ENCODE assay signal across 18 cellular contexts in genomic region chr12:27696864-27697564, GRCh38. TPM values are rescaled to one million over a fixed set of nuclear protein-coding genes. Genes with fewer than 3 reads are reported as not detected.
DNase-seq lines count a peak whose midpoint lies in the region; ATAC-seq and TF ChIP-seq lines count a peak whose summit lies in the region.
"Had no signal": no experiment of that assay in that cellular context is flagged by ENCODE, and none has a peak within 500 bp of the region (broad histone marks: within the 10 kb centered on the region; RNA-seq: fewer than 3 reads in every experiment).

No MANE protein-coding gene starts in this region.

- H3K79me2 ChIP-seq in SK-N-SH (ENCODE audit: insufficient read depth), result no peaks in the 10 kb centered on the region
- H3K79me2 ChIP-seq in hepatocyte, result no peaks in the 10 kb centered on the region

- TF ChIP-seq POLR2A in transverse colon (IDR thresholded peaks at IDR 0.05) (no peak), testis (IDR thresholded peaks at IDR 0.05) (no peak)

- no peak overlapping the region for H2AFZ ChIP-seq in SK-N-SH (ENCODE audit: low read depth)
- no peak overlapping the region for H2AFZ ChIP-seq in hepatocyte
- H2AFZ ChIP-seq: GM23248 had no signal

- H3K4me3 ChIP-seq in SK-N-SH (ENCODE audit: low read depth in 2 of 2, low read length in 1 of 2), result no peak overlapping the region
- H3K4me3 ChIP-seq in hepatocyte, result no peak overlapping the region
- peak overlapping the region; percentile 52 to 63 for H3K4me3 ChIP-seq in mucosa of rectum (ENCODE audit: low read length in 2 of 2)
- H3K4me3 ChIP-seq in transverse colon, result peak overlapping the region in 3 of 4 donors; percentile 18 to 41 (median 21)
- no peak overlapping the region for H3K4me3 ChIP-seq in testis
- H3K4me3 ChIP-seq: BLaER1 treated with 17β-estradiol and CSF1 and Interleukin-3, amounts not matched to agents 10 nM and 100 nM; GM23248; HAP-1; K562 had no signal

- DNase-seq in SK-N-SH (peak; percentile 14), hepatocyte (ENCODE audit: low spot score) (peak; percentile 35), transverse colon (no peak), testis (no peak), anterior cingulate cortex (lab: John Stamatoyannopoulos, UW) (no peak)
- DNase-seq: CD8-positive, alpha-beta memory T cell; EL; GM23248; NCI-H1092 treated with DMSO at 0.1 percent for 48 hours; NCI-H510A; NCI-H82; OCI-M1; SHP77 had no signal

- H3K4me1 ChIP-seq in SK-N-SH (ENCODE audit: control insufficient read depth in 1 of 2, insufficient read depth in 2 of 2, low read depth in 1 of 2, low read length in 1 of 2) (peaks cover 0 to 10% of the 10 kb centered on the region in 2 experiments; a peak in 1 of 4 replicates), hepatocyte (ENCODE audit: insufficient read depth) (peaks cover 19% of the 10 kb centered on the region), mucosa of rectum (ENCODE audit: control insufficient read depth in 2 of 2, insufficient read depth in 2 of 2, low read length in 2 of 2) (peaks cover 4 to 7% of the 10 kb centered on the region in 2 donors), transverse colon (peaks cover 0 to 24% (median 4%) of the 10 kb centered on the region in 4 donors), testis (no peaks in the 10 kb centered on the region)
- H3K4me1 ChIP-seq: BLaER1 treated with 17β-estradiol and CSF1 and Interleukin-3, amounts not matched to agents 10 nM and 100 nM; HAP-1 had no signal

- no peak overlapping the region for H3K9ac ChIP-seq in SK-N-SH
- H3K9ac ChIP-seq in mucosa of rectum (ENCODE audit: low read depth in 1 of 2, low read length in 2 of 2), result peak overlapping the region in 1 of 2 donors; percentile 50
- H3K9ac ChIP-seq: BLaER1 treated with 17β-estradiol and CSF1 and Interleukin-3, amounts not matched to agents 10 nM and 100 nM; GM23248 had no signal

- no peak for ATAC-seq in HG03354 (IDR thresholded peaks at IDR 0.05; ENCODE audit: poor library complexity, severe bottlenecking, unreplicated experiment)
- ATAC-seq: K562 had no signal

- H3K9me2 ChIP-seq in SK-N-SH, result 0 out of 2 replicates have a peak, but pooled peaks cover 2% of the 10 kb centered on the region
- no peaks in the 10 kb centered on the region for H3K9me2 ChIP-seq in hepatocyte (replicated peaks; ENCODE audit: insufficient read depth)

- peak in 1 of 2 experiments; percentile 44; a peak in 1 of 4 replicates for TF ChIP-seq EP300 in SK-N-SH (IDR thresholded peaks at IDR 0.05; ENCODE audit: borderline replicate concordance in 1 of 2, low read depth in 1 of 2, low read length in 1 of 2)
- TF ChIP-seq EP300 in transverse colon (IDR thresholded peaks at IDR 0.05; ENCODE audit: low read depth), result no peak

- POLR2A ChIA-PET in SK-N-SH (lab: Yijun Ruan, JAX), result no interaction called here

- no peak for TF ChIP-seq RAD21 in SK-N-SH (IDR thresholded peaks at IDR 0.05; ENCODE audit: low read length)

- no peaks in the 10 kb centered on the region for H4K20me1 ChIP-seq in SK-N-SH (ENCODE audit: insufficient read depth)
- H4K20me1 ChIP-seq in hepatocyte (ENCODE audit: insufficient read depth, poor library complexity, severe bottlenecking), result no peaks in the 10 kb centered on the region
- H4K20me1 ChIP-seq: BLaER1 treated with 17β-estradiol and CSF1 and Interleukin-3, amounts not matched to agents 10 nM and 100 nM had no signal

- H3K4me2 ChIP-seq in SK-N-SH, result no peak overlapping the region
- H3K4me2 ChIP-seq in hepatocyte, result peak overlapping the region; percentile 28
- H3K4me2 ChIP-seq: BLaER1 treated with 17β-estradiol and CSF1 and Interleukin-3, amounts not matched to agents 10 nM and 100 nM had no signal

- intact Hi-C loops in transverse colon (cut with DNase I; ENCODE audit: low total_unique reads), result no loop called here
- intact Hi-C loops in testis (cut with DNase I; ENCODE audit: low total_unique reads), result no loop called here

- peak overlapping the region in 1 of 2 experiments; percentile 45; a peak in 2 of 4 replicates for H3K27ac ChIP-seq in SK-N-SH (ENCODE audit: low read depth in 2 of 2, low read length in 1 of 2)
- H3K27ac ChIP-seq in hepatocyte, result peak overlapping the region; percentile 49
- peak overlapping the region; percentile 29 to 57 for H3K27ac ChIP-seq in mucosa of rectum (ENCODE audit: low read depth in 2 of 2, low read length in 2 of 2)
- H3K27ac ChIP-seq in transverse colon, result peak overlapping the region; percentile 46 to 71 (median 65)
- H3K27ac ChIP-seq in testis, result no peak overlapping the region
- H3K27ac ChIP-seq: BLaER1 treated with 17β-estradiol and CSF1 and Interleukin-3, amounts not matched to agents 10 nM and 100 nM; GM23248 had no signal

- H3K9me3 ChIP-seq in SK-N-SH (no peaks in the 10 kb centered on the region), hepatocyte (ENCODE audit: low read depth) (no peaks in the 10 kb centered on the region), mucosa of rectum (ENCODE audit: control insufficient read depth in 2 of 2, low read length in 2 of 2) (no peaks in the 10 kb centered on the region), transverse colon (no peaks in the 10 kb centered on the region), testis (no peaks in the 10 kb centered on the region)
- H3K9me3 ChIP-seq: BLaER1 treated with 17β-estradiol and CSF1 and Interleukin-3, amounts not matched to agents 10 nM and 100 nM; HAP-1 had no signal

- H3K36me3 ChIP-seq in SK-N-SH (replicated peaks in 1 of 2; ENCODE audit: control insufficient read depth in 1 of 2, insufficient read depth in 2 of 2, low read length in 1 of 2) (peaks cover 33 to 64% of the 10 kb centered on the region in 2 experiments), hepatocyte (replicated peaks; ENCODE audit: insufficient read depth, low read depth) (no peaks in the 10 kb centered on the region), mucosa of rectum (ENCODE audit: control insufficient read depth in 2 of 2, insufficient read depth in 2 of 2, low read length in 2 of 2) (peaks cover 2 to 5% of the 10 kb centered on the region in 2 donors), transverse colon (peaks cover 0 to 21% (median 0%) of the 10 kb centered on the region in 4 donors), testis (ENCODE audit: low read depth, missing control alignments) (no peaks in the 10 kb centered on the region)
- H3K36me3 ChIP-seq: HAP-1 had no signal

- TF ChIP-seq CTCF in SK-N-SH (IDR thresholded peaks at IDR 0.05) (no peak), hepatocyte (IDR thresholded peaks at IDR 0.05; ENCODE audit: poor library complexity) (no peak), transverse colon (IDR thresholded peaks at IDR 0.05) (no peak), testis (IDR thresholded peaks at IDR 0.05) (no peak)

- peaks cover 39% of the 10 kb centered on the region for H3F3A ChIP-seq in SK-N-SH (replicated peaks; ENCODE audit: insufficient read depth)

- whole genome bisulfite sequencing in SK-N-SH (ENCODE audit: low lambda C conversion rate), result 76% methylated on average over 3 of the region's 3 CpGs
- WGBS in hepatocyte (ENCODE audit: low lambda C conversion rate, missing lambda C conversion rate), result 58% methylated on average over 3 of the region's 3 CpGs
- 49 to 52% methylated on average over 2 to 3 of the region's 3 CpGs for WGBS in transverse colon (ENCODE audit: low coverage in 1 of 2), 2 donors
- WGBS in testis, 2 donors, result 83% methylated on average over 3 of the region's 3 CpGs

- in situ Hi-C loops in transverse colon (cut with MboI; ENCODE audit: low pct_ligation_motif_present in 1 of 4, low pct_unique_long_range_greater_than_20kb in 1 of 4, low sequenced_read_pairs in 3 of 4), result no loop called here

- no peaks in the 10 kb centered on the region for H3K27me3 ChIP-seq in SK-N-SH (ENCODE audit: insufficient read depth)
- H3K27me3 ChIP-seq in hepatocyte, result no peaks in the 10 kb centered on the region
- H3K27me3 ChIP-seq in mucosa of rectum (ENCODE audit: control insufficient read depth in 2 of 2, insufficient read depth in 2 of 2, low read length in 2 of 2), result no peaks in the 10 kb centered on the region
- no peaks in the 10 kb centered on the region for H3K27me3 ChIP-seq in transverse colon
- H3K27me3 ChIP-seq in testis, result no peaks in the 10 kb centered on the region
- H3K27me3 ChIP-seq: BLaER1 treated with 17β-estradiol and CSF1 and Interleukin-3, amounts not matched to agents 10 nM and 100 nM had no signal

- CTCF ChIA-PET in SK-N-SH (lab: Yijun Ruan, JAX), result interaction anchor here (0.9 to 1.4 kb wide), 2 partner anchors 125 to 391 kb away, joined by 3 read pairs; no protein-coding TSS in a partner anchor

TF ChIP-seq in SK-N-SH, 30 proteins besides CTCF, POLR2A, EP300 and RAD21:
- TF ChIP-seq RCOR1 (IDR thresholded peaks at IDR 0.05; ENCODE audit: low read length), result no peak
- 0 out of 2 replicates have a peak, but pooled peaks have one; percentile 20 for TF ChIP-seq TCF12 (IDR thresholded peaks at IDR 0.05)

RNA-seq across cellular contexts. Expression of gene REP15, which starts 0.8 kb away (rescaled TPM):
- polyA plus RNA-seq in SK-N-SH (2012; rRNA removed), result 0.84 and 1.3 TPM in 2 replicates
- 0.88 and 1.1 TPM in 2 replicates for polyA plus RNA-seq in SK-N-SH (2012; cell fraction: cytosol; rRNA removed)
- polyA plus RNA-seq in SK-N-SH (2012; cell fraction: nucleus; rRNA removed), result 1.7 and 2.2 TPM in 2 replicates
- total RNA-seq in hepatocyte, result 1.6 and 4.7 TPM in 2 replicates
- 0.43 and 1.2 TPM in 2 replicates for polyA plus RNA-seq in hepatocyte
- total RNA-seq in transverse colon, result 100 to 1,000 TPM in 1 of 4 donors, 10 to 100 TPM in 2, 1 to 10 TPM in 1; 7.5 to 210 (median 45.3) TPM
- 1 to 10 TPM; 1.0 to 1.1 TPM for total RNA-seq in testis
- 0.73 TPM for polyA plus RNA-seq in testis (ENCODE audit: insufficient read depth, low read depth, low replicate concordance)
- total RNA-seq: K562 had no signal
- polyA plus RNA-seq: CD8-positive, alpha-beta memory T cell; K562 had no signal

RNA-seq across cellular contexts. Expression of gene MRPS35, which starts 13.6 kb away (rescaled TPM):
- polyA plus RNA-seq in SK-N-SH (2012; rRNA removed), result 32.4 and 35.9 TPM in 2 replicates
- 44.9 and 51.5 TPM in 2 replicates for polyA plus RNA-seq in SK-N-SH (2012; cell fraction: cytosol; rRNA removed)
- polyA plus RNA-seq in SK-N-SH (2012; cell fraction: nucleus; rRNA removed), result 9.7 and 16.6 TPM in 2 replicates
- total RNA-seq in hepatocyte, result 88.1 and 95.8 TPM in 2 replicates
- polyA plus RNA-seq in hepatocyte, result 50.7 and 67.4 TPM in 2 replicates
- total RNA-seq in transverse colon, result 10 to 100 TPM; 30.7 to 78.8 (median 63.8) TPM
- total RNA-seq in testis, result 10 to 100 TPM; 35.1 to 42.9 TPM
- polyA plus RNA-seq in testis (ENCODE audit: insufficient read depth, low read depth, low replicate concordance), result 35.7 TPM

Comparison
In these comparisons a context has a peak if more than half of its experiments do, and no peak if none do; other contexts are left out.
1. DNase-seq: peak in SK-N-SH (single experiment) and hepatocyte (single experiment); none in transverse colon (single experiment), testis (single experiment) and anterior cingulate cortex (0 of 58).
2. H3K27ac ChIP-seq: peak in hepatocyte (single experiment), mucosa of rectum (2 of 2) and transverse colon (4 of 4); none in testis (0 of 2).
3. H3K4me3 ChIP-seq: peak in mucosa of rectum (2 of 2) and transverse colon (3 of 4); none in SK-N-SH (0 of 2), hepatocyte (single experiment) and testis (0 of 2).